Comparison of ENCODE assay signal across 8 cellular contexts in the genomic region with DNA sequence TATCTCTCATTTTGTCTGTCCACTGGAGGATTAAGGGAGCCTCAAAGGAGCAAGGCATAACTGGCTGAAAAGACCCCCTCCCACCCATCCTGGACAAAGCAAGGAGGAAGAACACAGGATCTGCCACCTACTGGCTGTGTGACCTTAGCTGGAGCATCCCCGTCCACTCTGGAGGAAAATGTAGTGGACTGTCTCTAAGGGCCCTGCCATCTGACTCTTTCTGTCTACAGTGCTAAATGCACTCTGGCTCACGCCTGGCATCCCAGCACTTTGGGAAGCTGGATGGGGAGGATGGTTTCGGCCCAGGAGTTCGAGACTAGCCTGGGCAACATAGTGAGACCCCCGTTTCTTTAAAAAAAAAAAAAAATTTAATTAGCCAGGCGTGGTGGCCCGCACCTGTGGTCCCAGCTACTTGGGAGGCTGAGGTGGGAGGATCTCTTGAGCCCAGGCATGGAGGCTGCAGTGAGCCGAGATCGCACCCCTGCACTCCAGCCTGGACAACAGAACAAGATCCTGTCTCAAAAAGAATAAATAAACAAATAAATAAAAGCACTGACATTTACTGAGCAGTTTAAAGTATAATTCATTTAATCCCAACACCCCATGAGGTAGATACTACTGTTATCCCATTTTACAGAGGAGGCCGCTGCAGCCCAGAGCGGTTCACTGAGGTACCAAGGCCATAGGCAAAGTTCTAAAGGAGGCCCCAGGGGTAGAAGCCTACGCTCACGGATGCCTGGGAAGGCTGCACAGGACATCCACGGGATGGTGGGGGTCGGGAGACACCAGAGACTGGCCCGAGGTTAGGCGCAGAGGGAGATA. TPM values are rescaled to one million over a fixed set of nuclear protein-coding genes. Genes with fewer than 3 reads are reported as not detected.
DNase-seq lines count a peak whose midpoint lies in the region; ATAC-seq and TF ChIP-seq lines count a peak whose summit lies in the region.

No MANE protein-coding gene starts in this region.

- TF ChIP-seq CTCF in mesothelial cell of epicardium (IDR thresholded peaks at IDR 0.05; ENCODE audit: unreplicated experiment): no peak

- no peaks in the 10 kb centered on the region for H3K36me3 Mint-ChIP-seq in mesothelial cell of epicardium

- H3K27ac Mint-ChIP-seq in mesothelial cell of epicardium: peak overlapping the region; percentile 96

- peak overlapping the region; percentile 94 for H3K4me3 ChIP-seq in Jurkat, Clone E6-1 (ENCODE audit: low read length)

- no peaks in the 10 kb centered on the region for H3K9me3 Mint-ChIP-seq in mesothelial cell of epicardium

- no peaks in the 10 kb centered on the region for H3K27me3 Mint-ChIP-seq in mesothelial cell of epicardium (ENCODE audit: low read depth)

- DNase-seq in ELR (ENCODE audit: low read depth) (peak; percentile 36), cerebellar cortex (ENCODE audit: low spot score) (peak; percentile 47), mesothelial cell of epicardium (ENCODE audit: low spot score in 2 of 2, unreplicated experiment in 2 of 2) (no peak), AG20443 (ENCODE audit: low spot score) (no peak)
- no peak for DNase-seq in Jurkat, Clone E6-1 (ENCODE audit: low read depth, low spot score)

- ATAC-seq in GM18858 (IDR thresholded peaks at IDR 0.05; ENCODE audit: unreplicated experiment) (no peak), GM18520 (IDR thresholded peaks at IDR 0.05; ENCODE audit: unreplicated experiment) (no peak), GM18868 (IDR thresholded peaks at IDR 0.05; ENCODE audit: unreplicated experiment) (no peak)

- H3K4me1 Mint-ChIP-seq in mesothelial cell of epicardium: peaks cover 37% of the 10 kb centered on the region

- peak overlapping the region; percentile 80 for H3K4me3 Mint-ChIP-seq in mesothelial cell of epicardium

RNA-seq across cellular contexts. Expression of a gene that starts 1.1 kb away (rescaled TPM):
- polyA plus RNA-seq in Jurkat, Clone E6-1 (2012; ENCODE audit: insufficient read depth, insufficient read length): 27.6 TPM
- total RNA-seq in mesothelial cell of epicardium: 33.8 to 39.8 TPM (median 38.5 TPM) in 3 replicates

RNA-seq across cellular contexts. Expression of a gene that starts 15.9 kb away (rescaled TPM):
- polyA plus RNA-seq in Jurkat, Clone E6-1 (2012; ENCODE audit: insufficient read depth, insufficient read length): not detected
- total RNA-seq in mesothelial cell of epicardium: not detected in 3 replicates

RNA-seq across cellular contexts. Expression of a gene that starts 54.8 kb away (rescaled TPM):
- polyA plus RNA-seq in Jurkat, Clone E6-1 (2012; ENCODE audit: insufficient read depth, insufficient read length): 30.8 TPM
- total RNA-seq in mesothelial cell of epicardium: 25.5 to 27.6 TPM (median 26.2 TPM) in 3 replicates

Comparison
In these comparisons a context has a peak if more than half of its experiments do, and no peak if none do; other contexts are left out.
1. DNase-seq: peak in ELR (single experiment) and cerebellar cortex (single experiment); none in Jurkat, Clone E6-1 (single experiment), mesothelial cell of epicardium (0 of 2) and AG20443 (single experiment).